Comparison of ENCODE assay signal across 6 cellular contexts in genomic region chr16:3458852-3459361, GRCh38.
A peak's percentile ranks its signal among the peaks of the same experiment; 100 is the strongest.
DNase-seq lines count a peak whose midpoint lies in the region; ATAC-seq and TF ChIP-seq lines count a peak whose summit lies in the region.

No MANE protein-coding gene starts in this region.

- H3K27ac Mint-ChIP-seq in stimulated activated effector memory CD8-positive, alpha-beta T cell treated with anti-CD3 and anti-CD28 coated beads, Interleukin-12 subunit alpha, Interleukin-12 subunit beta, amount 100 ng/mL, for 72 hours, result peak overlapping the region; percentile 91

- peak overlapping the region; percentile 80 for H3K4me3 Mint-ChIP-seq in stimulated activated effector memory CD8-positive, alpha-beta T cell treated with anti-CD3 and anti-CD28 coated beads, Interleukin-12 subunit alpha, Interleukin-12 subunit beta, amount 100 ng/mL, for 72 hours

- H3K4me3 ChIP-seq in NB4 (ENCODE audit: low read depth, low read length) (peak overlapping the region; percentile 81), fibroblast of mammary gland (ENCODE audit: control insufficient read depth, low read depth, low read length) (peak overlapping the region; percentile 83)

- TF ChIP-seq POLR2A in NB4 (IDR thresholded peaks at IDR 0.05; ENCODE audit: extremely low read depth, insufficient read length), result no peak

- no peaks in the 10 kb centered on the region for H3K9me3 Mint-ChIP-seq in stimulated activated effector memory CD8-positive, alpha-beta T cell treated with anti-CD3 and anti-CD28 coated beads, Interleukin-12 subunit alpha, Interleukin-12 subunit beta, amount 100 ng/mL, for 72 hours

- ATAC-seq in stimulated activated effector memory CD8-positive, alpha-beta T cell treated with anti-CD3 and anti-CD28 coated beads, Interleukin-12 subunit alpha, Interleukin-12 subunit beta, amount 100 ng/mL, for 72 hours, result peak; percentile 1
- ATAC-seq in GM21526 (IDR thresholded peaks at IDR 0.05; ENCODE audit: low FRiP score, unreplicated experiment), result no peak

- peak; percentile 14 for DNase-seq in ELR (ENCODE audit: low read depth)
- DNase-seq in NB4 (ENCODE audit: low read depth), result no peak
- peak; percentile 34 for DNase-seq in fibroblast of mammary gland (ENCODE audit: low read depth)
- DNase-seq in stimulated activated effector memory CD8-positive, alpha-beta T cell treated with anti-CD3 and anti-CD28 coated beads, Interleukin-12 subunit alpha, Interleukin-12 subunit beta, amount 100 ng/mL, for 72 hours (ENCODE audit: low spot score in 2 of 2), result peak in 1 of 2 donors; percentile 61
- no peak for DNase-seq in stimulated activated CD4-positive, alpha-beta T cell treated with anti-CD3 and anti-CD28 coated beads, Interleukin-4, amount 100 ng/mL, for 4 hours

- peaks cover 43% of the 10 kb centered on the region for H3K4me1 Mint-ChIP-seq in stimulated activated effector memory CD8-positive, alpha-beta T cell treated with anti-CD3 and anti-CD28 coated beads, Interleukin-12 subunit alpha, Interleukin-12 subunit beta, amount 100 ng/mL, for 72 hours

- H3K36me3 Mint-ChIP-seq in stimulated activated effector memory CD8-positive, alpha-beta T cell treated with anti-CD3 and anti-CD28 coated beads, Interleukin-12 subunit alpha, Interleukin-12 subunit beta, amount 100 ng/mL, for 72 hours, result peaks cover 18% of the 10 kb centered on the region

- TF ChIP-seq CTCF in NB4 (IDR thresholded peaks at IDR 0.05; ENCODE audit: low read depth, low read length), result no peak
- no peak for TF ChIP-seq CTCF in fibroblast of mammary gland (conservative IDR thresholded peaks at IDR 0.05; ENCODE audit: control insufficient read depth, insufficient read depth, low read depth, low read length)

Comparison
In these comparisons a context has a peak if more than half of its experiments do, and no peak if none do; other contexts are left out.
1. DNase-seq: peak in ELR (single experiment) and fibroblast of mammary gland (single experiment); none in NB4 (single experiment) and stimulated activated CD4-positive, alpha-beta T cell treated with anti-CD3 and anti-CD28 coated beads, Interleukin-4, amount 100 ng/mL, for 4 hours (0 of 2).